19 cellular contexts compared by ENCODE assay signal in the genomic region with DNA sequence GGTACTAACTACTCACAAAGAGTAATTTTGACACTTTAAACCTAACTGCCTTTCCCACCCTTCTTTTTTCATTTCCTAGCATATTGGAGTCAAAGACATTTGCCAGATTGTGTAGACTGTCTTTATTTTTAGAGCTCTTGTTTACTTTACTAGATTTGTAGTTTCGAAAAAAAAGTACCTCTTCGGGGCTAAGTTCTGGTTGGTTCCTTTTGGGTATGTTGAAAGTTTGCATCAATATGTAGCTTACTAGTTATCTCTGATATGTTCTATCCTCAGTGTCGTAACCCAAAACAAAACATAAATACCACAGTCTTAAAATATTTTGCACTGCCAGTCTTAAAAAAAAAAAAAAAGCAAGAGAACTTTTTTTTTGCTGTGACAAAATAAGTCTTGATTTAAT. TPM values are rescaled to one million over a fixed set of nuclear protein-coding genes. Genes with fewer than 3 reads are reported as not detected.
DNase-seq lines count a peak whose midpoint lies in the region; TF ChIP-seq lines count a peak whose summit lies in the region.
"Had no signal": no experiment of that assay in that cellular context is flagged by ENCODE, and none has a peak within 500 bp of the region (broad histone marks: within the 10 kb centered on the region; RNA-seq: fewer than 3 reads in every experiment).

No MANE protein-coding gene starts in this region.

- no peaks in the 10 kb centered on the region for H4K20me1 ChIP-seq in hepatocyte (ENCODE audit: insufficient read depth, poor library complexity, severe bottlenecking)
- no peaks in the 10 kb centered on the region for H4K20me1 ChIP-seq in smooth muscle cell (ENCODE audit: low read depth)
- H4K20me1 ChIP-seq: BLaER1 had no signal

- no peaks in the 10 kb centered on the region for H3K36me3 Mint-ChIP-seq in MCF 10A (ENCODE audit: insufficient read depth, unreplicated experiment)
- no peaks in the 10 kb centered on the region for H3K36me3 Mint-ChIP-seq in nephron progenitor cell (ENCODE audit: low read depth)
- H3K36me3 Mint-ChIP-seq: CD14-positive monocyte; CD4-positive, alpha-beta memory T cell had no signal

- H3K27ac ChIP-seq in breast epithelium, result no peak overlapping the region
- H3K27ac ChIP-seq in coronary artery, result no peak overlapping the region
- no peak overlapping the region for H3K27ac ChIP-seq in hepatocyte
- no peak overlapping the region for H3K27ac ChIP-seq in smooth muscle cell (ENCODE audit: low read depth)
- H3K27ac ChIP-seq: 22Rv1, A549, BLaER1 had no signal

- H3K9me3 ChIP-seq in breast epithelium (no peaks in the 10 kb centered on the region), hepatocyte (ENCODE audit: low read depth) (no peaks in the 10 kb centered on the region), smooth muscle cell (replicated peaks; ENCODE audit: low read depth) (no peaks in the 10 kb centered on the region)
- H3K9me3 ChIP-seq: A549, BLaER1, HAP-1 had no signal

- H3K4me2 ChIP-seq in hepatocyte (peak overlapping the region; percentile 12), smooth muscle cell (peak overlapping the region; percentile 54)
- H3K4me2 ChIP-seq: A549, BLaER1 had no signal

- no peak overlapping the region for H3K9ac ChIP-seq in smooth muscle cell (ENCODE audit: low read depth)
- H3K9ac ChIP-seq: BLaER1 had no signal

- no peak for TF ChIP-seq CTCF in MCF 10A (IDR thresholded peaks at IDR 0.05; ENCODE audit: unreplicated experiment)
- no peak for TF ChIP-seq CTCF in breast epithelium (IDR thresholded peaks at IDR 0.05)
- no peak for TF ChIP-seq CTCF in coronary artery (IDR thresholded peaks at IDR 0.05)
- TF ChIP-seq CTCF in hepatocyte (IDR thresholded peaks at IDR 0.05; ENCODE audit: poor library complexity), result no peak
- TF ChIP-seq CTCF in smooth muscle cell (IDR thresholded peaks at IDR 0.05; ENCODE audit: borderline replicate concordance, insufficient read depth, poor library complexity, severe bottlenecking), result no peak
- TF ChIP-seq CTCF in nephron progenitor cell (IDR thresholded peaks at IDR 0.05), result no peak

- H3K4me1 ChIP-seq in breast epithelium, result no peaks in the 10 kb centered on the region
- no peaks in the 10 kb centered on the region for H3K4me1 ChIP-seq in hepatocyte (ENCODE audit: insufficient read depth)
- no peaks in the 10 kb centered on the region for H3K4me1 ChIP-seq in smooth muscle cell (ENCODE audit: low read depth)
- H3K4me1 ChIP-seq: A549, BLaER1, HAP-1 had no signal

- H3K4me3 ChIP-seq in breast epithelium (no peak overlapping the region), coronary artery (peak overlapping the region; percentile 17), hepatocyte (no peak overlapping the region), smooth muscle cell (no peak overlapping the region)
- H3K4me3 ChIP-seq: A549, BLaER1, HAP-1 had no signal

- H3F3A ChIP-seq in smooth muscle cell (ENCODE audit: low read depth), result no peaks in the 10 kb centered on the region

- H3K79me2 ChIP-seq in hepatocyte (no peaks in the 10 kb centered on the region), smooth muscle cell (ENCODE audit: low read depth) (no peaks in the 10 kb centered on the region)

- H3K27me3 Mint-ChIP-seq in MCF 10A (ENCODE audit: insufficient read depth, unreplicated experiment) (peaks cover 76% of the 10 kb centered on the region), nephron progenitor cell (ENCODE audit: low read depth, poor library complexity) (peaks cover 4% of the 10 kb centered on the region)

- DNase-seq in MCF 10A (ENCODE audit: unreplicated experiment), result peak; percentile 5
- no peak for DNase-seq in breast epithelium (ENCODE audit: low spot score in 2 of 2)
- no peak for DNase-seq in coronary artery (ENCODE audit: low spot score)
- no peak for DNase-seq in hepatocyte (ENCODE audit: low spot score)
- DNase-seq in smooth muscle cell (lab: John Stamatoyannopoulos, UW; ENCODE audit: unreplicated experiment), result no peak
- DNase-seq in nephron progenitor cell, result no peak
- no peak for DNase-seq in SHP77 treated with DMSO at 0.1 percent for 48 hours (lab: John Stamatoyannopoulos, UW)
- DNase-seq in AG20443 (ENCODE audit: low spot score), result no peak
- DNase-seq: Calu3; CD4-positive, alpha-beta memory T cell; DMS79 treated with DMSO at 0.1 percent for 48 hours; GF-D8; GOT3 had no signal

- H2AFZ ChIP-seq in hepatocyte (no peak overlapping the region), smooth muscle cell (ENCODE audit: low read depth) (peak overlapping the region; percentile 41)

- POLR2A ChIA-PET in MCF 10A (lab: Yijun Ruan, JAX), result interaction anchor here (1.5 kb wide), 1 partner anchor 9 kb away, joined by 8 read pairs; no protein-coding TSS in a partner anchor

- H3K36me3 ChIP-seq in breast epithelium (no peaks in the 10 kb centered on the region), hepatocyte (replicated peaks; ENCODE audit: insufficient read depth, low read depth) (no peaks in the 10 kb centered on the region), smooth muscle cell (ENCODE audit: low read depth) (no peaks in the 10 kb centered on the region)
- H3K36me3 ChIP-seq: BLaER1, HAP-1 had no signal

- no TSS peak for BruUV-seq in MCF 10A (replicated peaks; lab: Mats Ljungman, UMichigan)

- no peak for TF ChIP-seq POLR2A in breast epithelium (IDR thresholded peaks at IDR 0.05)

- no peaks in the 10 kb centered on the region for H3K9me2 ChIP-seq in hepatocyte (replicated peaks; ENCODE audit: insufficient read depth)

- H3K27me3 ChIP-seq in breast epithelium, result no peaks in the 10 kb centered on the region
- H3K27me3 ChIP-seq in hepatocyte, result no peaks in the 10 kb centered on the region
- H3K27me3 ChIP-seq in smooth muscle cell (ENCODE audit: low read depth), result peaks cover 22% of the 10 kb centered on the region
- H3K27me3 ChIP-seq: BLaER1 had no signal

- CTCF ChIA-PET in MCF 10A (lab: Yijun Ruan, JAX), result no interaction called here

- H3K4me3 Mint-ChIP-seq in MCF 10A (ENCODE audit: unreplicated experiment) (no peak overlapping the region), nephron progenitor cell (no peak overlapping the region)
- H3K4me3 Mint-ChIP-seq: CD14-positive monocyte; CD4-positive, alpha-beta memory T cell had no signal

- peaks cover 5% of the 10 kb centered on the region for H3K4me1 Mint-ChIP-seq in MCF 10A (ENCODE audit: insufficient read depth, unreplicated experiment)
- no peaks in the 10 kb centered on the region for H3K4me1 Mint-ChIP-seq in nephron progenitor cell
- H3K4me1 Mint-ChIP-seq: CD14-positive monocyte; CD4-positive, alpha-beta memory T cell had no signal

- 49% methylated on average over 3 of the region's 3 CpGs for WGBS in hepatocyte (ENCODE audit: low lambda C conversion rate, missing lambda C conversion rate)
- WGBS in smooth muscle cell (ENCODE audit: low lambda C conversion rate), result 37% methylated on average over 3 of the region's 3 CpGs

- H3K27ac Mint-ChIP-seq in MCF 10A (ENCODE audit: low read depth, unreplicated experiment) (no peak overlapping the region), nephron progenitor cell (no peak overlapping the region)
- H3K27ac Mint-ChIP-seq: CD14-positive monocyte; CD4-positive, alpha-beta memory T cell had no signal

- intact Hi-C loops in MCF 10A (cut with micrococcal nuclease), result no loop called here
- intact Hi-C loops in breast epithelium (cut with DNase I; ENCODE audit: low total_unique reads), result no loop called here

- H3K9me3 Mint-ChIP-seq in MCF 10A (ENCODE audit: unreplicated experiment) (no peaks in the 10 kb centered on the region), nephron progenitor cell (no peaks in the 10 kb centered on the region)

RNA-seq across cellular contexts. Expression of a gene that starts 52.2 kb away (rescaled TPM):
- total RNA-seq in MCF 10A (2022), result not detected in 2 replicates
- not detected for total RNA-seq in breast epithelium
- total RNA-seq in hepatocyte, result not detected in 2 replicates
- polyA plus RNA-seq in hepatocyte, result 0.24 TPM in 1 of 2 replicates, not detected in the other
- not detected in 2 replicates for total RNA-seq in smooth muscle cell
- 0.22 TPM in 1 of 2 replicates, not detected in the other for polyA plus RNA-seq in smooth muscle cell
- total RNA-seq: Calu3; CD4-positive, alpha-beta memory T cell; HT-29 had no signal
- polyA plus RNA-seq: A549; CD14-positive monocyte; CD4-positive, alpha-beta memory T cell had no signal
